ENCODE assay signal across 1 cellular context in genomic region chr3:101518421-101518871, GRCh38.
A peak's percentile ranks its signal among the peaks of the same experiment; 100 is the strongest.
TF ChIP-seq lines count a peak whose summit lies in the region.

No MANE protein-coding gene starts in this region.

TF ChIP-seq in GM12878, 131 proteins besides CTCF, POLR2A, EP300 and RAD21 (continues in another document):
- TF ChIP-seq HDAC6 (IDR thresholded peaks at IDR 0.05; ENCODE audit: unreplicated experiment) (no peak), JUNB (IDR thresholded peaks at IDR 0.05) (peak; percentile 96), IKZF1 (conservative IDR thresholded peaks at IDR 0.05) (peak; percentile 74), CREB1 (IDR thresholded peaks at IDR 0.05; ENCODE audit: low read depth) (peak; percentile 61), SPI1 (IDR thresholded peaks at IDR 0.05; ENCODE audit: borderline replicate concordance, insufficient read depth, low read depth, low read length) (no peak), BCL11A (IDR thresholded peaks at IDR 0.05; ENCODE audit: low read depth, low read length) (peak; percentile 79), TCF7 (IDR thresholded peaks at IDR 0.05; ENCODE audit: borderline replicate concordance) (0 out of 2 replicates have a peak, but pooled peaks have one; percentile 36), TCF12 (IDR thresholded peaks at IDR 0.05; ENCODE audit: low read depth, low read length) (peak; percentile 79), TBL1XR1 (IDR thresholded peaks at IDR 0.05; ENCODE audit: low read depth, low read length) (peak; percentile 52; the same call in 1 of the 2 replicates), ZBED1 (IDR thresholded peaks at IDR 0.05; ENCODE audit: borderline replicate concordance) (peak; percentile 67; the same call in 1 of the 2 replicates), MTA2 (IDR thresholded peaks at IDR 0.05; ENCODE audit: low read depth) (peak; percentile 66), JUND (IDR thresholded peaks at IDR 0.05; ENCODE audit: low read depth, low read length) (0 out of 2 replicates have a peak, but pooled peaks have one; percentile 45), NFYA (IDR thresholded peaks at IDR 0.05; ENCODE audit: borderline replicate concordance, low read depth, low read length) (no peak), REST (IDR thresholded peaks at IDR 0.05; ENCODE audit: low read depth, low read length) (0 out of 2 replicates have a peak, but pooled peaks have one; percentile 26), HDAC2 (IDR thresholded peaks at IDR 0.05) (no peak), EED (IDR thresholded peaks at IDR 0.05; ENCODE audit: low read depth) (peak; percentile 93), YY1 (IDR thresholded peaks at IDR 0.05; ENCODE audit: low read depth, low read length) (peak; percentile 89), BHLHE40 (IDR thresholded peaks at IDR 0.05; ENCODE audit: borderline replicate concordance in 1 of 2, low read depth in 2 of 2, low read length in 1 of 2) (peak; percentile 51 to 62; a peak in 3 of 4 replicates), MEF2A (IDR thresholded peaks at IDR 0.05; ENCODE audit: insufficient read depth, low read depth, low read length) (peak; percentile 78), TCF3 (IDR thresholded peaks at IDR 0.05; ENCODE audit: borderline replicate concordance, insufficient read depth, low read depth, low read length) (peak; percentile 84; the same call in 1 of the 2 replicates), DPF2 (IDR thresholded peaks at IDR 0.05) (peak; percentile 49; the same call in 1 of the 2 replicates), IKZF2 (IDR thresholded peaks at IDR 0.05) (peak; percentile 82 to 90), CEBPB (IDR thresholded peaks at IDR 0.05; ENCODE audit: borderline replicate concordance in 1 of 2, low read depth in 2 of 2, low read length in 2 of 2) (0 out of 4 replicates have a peak, but pooled peaks of 1 of the 2 experiments have one; percentile 70), RAD51 (IDR thresholded peaks at IDR 0.05) (0 out of 2 replicates have a peak, but pooled peaks have one; percentile 30), POLR2AphosphoS2 (IDR thresholded peaks at IDR 0.05; ENCODE audit: low read depth, low read length) (no peak), ETV6 (conservative IDR thresholded peaks at IDR 0.05 in 1 of 2, IDR thresholded peaks at IDR 0.05 in 1 of 2; ENCODE audit: borderline replicate concordance in 1 of 2, low read depth in 1 of 2) (peak in 1 of 2 experiments; percentile 100; a peak in 2 of 4 replicates), SMAD1 (IDR thresholded peaks at IDR 0.05; ENCODE audit: low read depth, partially characterized antibody) (no peak), RB1 (IDR thresholded peaks at IDR 0.05; ENCODE audit: borderline replicate concordance) (no peak), SKIL (IDR thresholded peaks at IDR 0.05; ENCODE audit: low read depth, poor library complexity, severe bottlenecking) (peak; percentile 44), PAX5 (IDR thresholded peaks at IDR 0.05; ENCODE audit: borderline replicate concordance, low read depth, low read length) (peak; percentile 82; the same call in 1 of the 2 replicates), SP1 (IDR thresholded peaks at IDR 0.05; ENCODE audit: low read depth, low read length) (peak; percentile 61), NFIC (IDR thresholded peaks at IDR 0.05; ENCODE audit: low read depth, low read length) (peak; percentile 91), GABPA (IDR thresholded peaks at IDR 0.05; ENCODE audit: low read depth) (peak; percentile 71), CHD1 (IDR thresholded peaks at IDR 0.05; ENCODE audit: low read depth, low read length) (no peak), SIN3A (IDR thresholded peaks at IDR 0.05; ENCODE audit: low read depth, low read length) (no peak), NBN (IDR thresholded peaks at IDR 0.05) (peak; percentile 75; the same call in 1 of the 2 replicates), MTA3 (IDR thresholded peaks at IDR 0.05; ENCODE audit: borderline replicate concordance, low read length) (peak; percentile 90), SRF (IDR thresholded peaks at IDR 0.05; ENCODE audit: low read depth in 2 of 2, low read length in 2 of 2) (peak in 1 of 2 experiments; percentile 33; a peak in 1 of 4 replicates), IRF4 (IDR thresholded peaks at IDR 0.05; ENCODE audit: low read depth, low read length) (peak; percentile 96), EGR1 (IDR thresholded peaks at IDR 0.05; ENCODE audit: borderline replicate concordance in 1 of 2, low read depth in 2 of 2, low read length in 2 of 2) (peak in 1 of 2 experiments; percentile 72; a peak in 1 of 3 replicates), PML (IDR thresholded peaks at IDR 0.05; ENCODE audit: low read length) (peak; percentile 75; the same call in 1 of the 2 replicates), FOXM1 (IDR thresholded peaks at IDR 0.05; ENCODE audit: low read depth, low read length) (peak; percentile 75; the same call in 1 of the 2 replicates), TAF1 (IDR thresholded peaks at IDR 0.05; ENCODE audit: borderline replicate concordance, low read depth, low read length) (peak; percentile 46; the same call in 1 of the 2 replicates), WRNIP1 (IDR thresholded peaks at IDR 0.05; ENCODE audit: borderline replicate concordance, low read depth, low read length) (no peak), SIX5 (IDR thresholded peaks at IDR 0.05; ENCODE audit: low read depth, low read length, severe bottlenecking) (peak; percentile 3), ASH2L (IDR thresholded peaks at IDR 0.05; ENCODE audit: borderline replicate concordance, low read depth) (0 out of 2 replicates have a peak, but pooled peaks have one; percentile 14), BCL3 (IDR thresholded peaks at IDR 0.05; ENCODE audit: borderline replicate concordance, insufficient read depth, low read depth, low read length, poor library complexity, severe bottlenecking) (peak; percentile 88), POU2F2 (IDR thresholded peaks at IDR 0.05; ENCODE audit: borderline replicate concordance, low read depth, low read length) (0 out of 3 replicates have a peak, but pooled peaks have one; percentile 48), ATF7 (IDR thresholded peaks at IDR 0.05; ENCODE audit: low read depth) (peak; percentile 79), ESRRA (IDR thresholded peaks at IDR 0.05; ENCODE audit: low read length) (no peak), RUNX3 (IDR thresholded peaks at IDR 0.05; ENCODE audit: low read length) (peak; percentile 91), HDGF (IDR thresholded peaks at IDR 0.05) (peak; percentile 26; the same call in 1 of the 2 replicates), KAT2A (conservative IDR thresholded peaks at IDR 0.05; ENCODE audit: control insufficient read depth, low read depth, low read length) (no peak)
- TF ChIP-seq, protein P1, sequence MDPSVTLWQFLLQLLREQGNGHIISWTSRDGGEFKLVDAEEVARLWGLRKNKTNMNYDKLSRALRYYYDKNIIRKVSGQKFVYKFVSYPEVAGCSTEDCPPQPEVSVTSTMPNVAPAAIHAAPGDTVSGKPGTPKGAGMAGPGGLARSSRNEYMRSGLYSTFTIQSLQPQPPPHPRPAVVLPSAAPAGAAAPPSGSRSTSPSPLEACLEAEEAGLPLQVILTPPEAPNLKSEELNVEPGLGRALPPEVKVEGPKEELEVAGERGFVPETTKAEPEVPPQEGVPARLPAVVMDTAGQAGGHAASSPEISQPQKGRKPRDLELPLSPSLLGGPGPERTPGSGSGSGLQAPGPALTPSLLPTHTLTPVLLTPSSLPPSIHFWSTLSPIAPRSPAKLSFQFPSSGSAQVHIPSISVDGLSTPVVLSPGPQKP (IDR thresholded peaks at IDR 0.05; ENCODE audit: low read depth, low read length) = no peak
- TF ChIP-seq, protein P2, sequence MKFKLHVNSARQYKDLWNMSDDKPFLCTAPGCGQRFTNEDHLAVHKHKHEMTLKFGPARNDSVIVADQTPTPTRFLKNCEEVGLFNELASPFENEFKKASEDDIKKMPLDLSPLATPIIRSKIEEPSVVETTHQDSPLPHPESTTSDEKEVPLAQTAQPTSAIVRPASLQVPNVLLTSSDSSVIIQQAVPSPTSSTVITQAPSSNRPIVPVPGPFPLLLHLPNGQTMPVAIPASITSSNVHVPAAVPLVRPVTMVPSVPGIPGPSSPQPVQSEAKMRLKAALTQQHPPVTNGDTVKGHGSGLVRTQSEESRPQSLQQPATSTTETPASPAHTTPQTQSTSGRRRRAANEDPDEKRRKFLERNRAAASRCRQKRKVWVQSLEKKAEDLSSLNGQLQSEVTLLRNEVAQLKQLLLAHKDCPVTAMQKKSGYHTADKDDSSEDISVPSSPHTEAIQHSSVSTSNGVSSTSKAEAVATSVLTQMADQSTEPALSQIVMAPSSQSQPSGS (IDR thresholded peaks at IDR 0.05; ENCODE audit: low read length) = peak; percentile 91
- TF ChIP-seq, protein P3, sequence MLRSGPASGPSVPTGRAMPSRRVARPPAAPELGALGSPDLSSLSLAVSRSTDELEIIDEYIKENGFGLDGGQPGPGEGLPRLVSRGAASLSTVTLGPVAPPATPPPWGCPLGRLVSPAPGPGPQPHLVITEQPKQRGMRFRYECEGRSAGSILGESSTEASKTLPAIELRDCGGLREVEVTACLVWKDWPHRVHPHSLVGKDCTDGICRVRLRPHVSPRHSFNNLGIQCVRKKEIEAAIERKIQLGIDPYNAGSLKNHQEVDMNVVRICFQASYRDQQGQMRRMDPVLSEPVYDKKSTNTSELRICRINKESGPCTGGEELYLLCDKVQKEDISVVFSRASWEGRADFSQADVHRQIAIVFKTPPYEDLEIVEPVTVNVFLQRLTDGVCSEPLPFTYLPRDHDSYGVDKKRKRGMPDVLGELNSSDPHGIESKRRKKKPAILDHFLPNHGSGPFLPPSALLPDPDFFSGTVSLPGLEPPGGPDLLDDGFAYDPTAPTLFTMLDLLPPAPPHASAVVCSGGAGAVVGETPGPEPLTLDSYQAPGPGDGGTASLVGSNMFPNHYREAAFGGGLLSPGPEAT (IDR thresholded peaks at IDR 0.05; ENCODE audit: low read depth) = 0 out of 2 replicates have a peak, but pooled peaks have one; percentile 56
- TF ChIP-seq, protein P4, sequence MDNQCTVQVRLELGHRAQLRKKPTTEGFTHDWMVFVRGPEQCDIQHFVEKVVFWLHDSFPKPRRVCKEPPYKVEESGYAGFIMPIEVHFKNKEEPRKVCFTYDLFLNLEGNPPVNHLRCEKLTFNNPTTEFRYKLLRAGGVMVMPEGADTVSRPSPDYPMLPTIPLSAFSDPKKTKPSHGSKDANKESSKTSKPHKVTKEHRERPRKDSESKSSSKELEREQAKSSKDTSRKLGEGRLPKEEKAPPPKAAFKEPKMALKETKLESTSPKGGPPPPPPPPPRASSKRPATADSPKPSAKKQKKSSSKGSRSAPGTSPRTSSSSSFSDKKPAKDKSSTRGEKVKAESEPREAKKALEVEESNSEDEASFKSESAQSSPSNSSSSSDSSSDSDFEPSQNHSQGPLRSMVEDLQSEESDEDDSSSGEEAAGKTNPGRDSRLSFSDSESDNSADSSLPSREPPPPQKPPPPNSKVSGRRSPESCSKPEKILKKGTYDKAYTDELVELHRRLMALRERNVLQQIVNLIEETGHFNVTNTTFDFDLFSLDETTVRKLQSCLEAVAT (IDR thresholded peaks at IDR 0.05) = no peak
- TF ChIP-seq, protein P5, sequence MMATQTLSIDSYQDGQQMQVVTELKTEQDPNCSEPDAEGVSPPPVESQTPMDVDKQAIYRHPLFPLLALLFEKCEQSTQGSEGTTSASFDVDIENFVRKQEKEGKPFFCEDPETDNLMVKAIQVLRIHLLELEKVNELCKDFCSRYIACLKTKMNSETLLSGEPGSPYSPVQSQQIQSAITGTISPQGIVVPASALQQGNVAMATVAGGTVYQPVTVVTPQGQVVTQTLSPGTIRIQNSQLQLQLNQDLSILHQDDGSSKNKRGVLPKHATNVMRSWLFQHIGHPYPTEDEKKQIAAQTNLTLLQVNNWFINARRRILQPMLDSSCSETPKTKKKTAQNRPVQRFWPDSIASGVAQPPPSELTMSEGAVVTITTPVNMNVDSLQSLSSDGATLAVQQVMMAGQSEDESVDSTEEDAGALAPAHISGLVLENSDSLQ (IDR thresholded peaks at IDR 0.05) = peak; percentile 56
